In the genomic region with DNA sequence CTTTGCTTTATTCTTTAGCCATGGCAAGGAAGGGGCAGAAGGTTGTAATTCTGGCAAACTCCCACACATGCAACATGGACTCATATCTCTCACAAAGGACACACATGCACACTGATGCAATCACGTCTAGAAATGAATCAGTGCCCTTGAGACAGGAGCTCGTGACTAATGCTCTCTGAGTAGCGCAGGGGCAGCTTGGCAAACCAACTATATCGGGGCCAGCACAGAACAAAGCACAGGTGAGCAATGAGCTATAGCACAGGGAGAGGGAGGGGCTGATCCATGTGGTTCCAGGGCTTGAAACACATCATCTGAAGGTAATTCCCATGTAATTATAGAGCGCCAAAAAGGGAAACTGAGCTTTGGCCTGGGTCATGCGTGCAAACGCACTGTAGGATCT, we compare ENCODE assay signal across 9 cellular contexts.
A peak's percentile ranks its signal among the peaks of the same experiment; 100 is the strongest.
DNase-seq lines count a peak whose midpoint lies in the region; ATAC-seq and TF ChIP-seq lines count a peak whose summit lies in the region.
"Had no signal": no experiment of that assay in that cellular context is flagged by ENCODE, and none has a peak within 500 bp of the region (broad histone marks: within the 10 kb centered on the region; RNA-seq: fewer than 3 reads in every experiment).

No MANE protein-coding gene starts in this region.

- peak overlapping the region; percentile 72 for H3K27ac Mint-ChIP-seq in T-helper 2 cell treated with Interferon-gamma antibody and Interleukin-4, amounts not matched to agents 5 μg/mL and 100 μg/mL, for 36 hours
- H3K27ac Mint-ChIP-seq in progenitor cell of endocrine pancreas, result no peak overlapping the region

- peak overlapping the region; percentile 67 for H3K27ac ChIP-seq in AG04450 (ENCODE audit: low read depth, low read length)
- H3K27ac ChIP-seq: HL-60 had no signal

- no peaks in the 10 kb centered on the region for H3K27me3 ChIP-seq in AG04450 (ENCODE audit: control insufficient read depth, insufficient read depth, low read length)

- TF ChIP-seq CTCF in AG04450 (IDR thresholded peaks at IDR 0.05; ENCODE audit: low read depth, low read length) (no peak), progenitor cell of endocrine pancreas (IDR thresholded peaks at IDR 0.05; ENCODE audit: unreplicated experiment) (no peak)

- H3K4me3 Mint-ChIP-seq in T-helper 2 cell treated with Interferon-gamma antibody and Interleukin-4, amounts not matched to agents 5 μg/mL and 100 μg/mL, for 36 hours, result peak overlapping the region; percentile 41
- no peak overlapping the region for H3K4me3 Mint-ChIP-seq in progenitor cell of endocrine pancreas (ENCODE audit: low read depth)

- CTCF ChIA-PET in AG04450 (lab: Charles Lee), result no interaction called here

- POLR2A ChIA-PET in AG04450 (lab: Yijun Ruan, JAX), result interaction anchor here (1.2 kb wide), 2 partner anchors 75 to 165 kb away, joined by 4 to 5 read pairs; partner anchors contain the start of gene KLF7

- H3K27me3 Mint-ChIP-seq in T-helper 2 cell treated with Interferon-gamma antibody and Interleukin-4, amounts not matched to agents 5 μg/mL and 100 μg/mL, for 36 hours (ENCODE audit: low read depth), result no peaks in the 10 kb centered on the region
- peaks cover 41% of the 10 kb centered on the region for H3K27me3 Mint-ChIP-seq in progenitor cell of endocrine pancreas

- H3K4me3 ChIP-seq in AG04450 (ENCODE audit: low read depth, low read length), result no peak overlapping the region

- ATAC-seq in GM18907 (IDR thresholded peaks at IDR 0.05; ENCODE audit: unreplicated experiment) (peak; percentile 71), HG03066 (IDR thresholded peaks at IDR 0.05; ENCODE audit: low read depth, unreplicated experiment) (peak; percentile 43)

- no peaks in the 10 kb centered on the region for H3K36me3 Mint-ChIP-seq in T-helper 2 cell treated with Interferon-gamma antibody and Interleukin-4, amounts not matched to agents 5 μg/mL and 100 μg/mL, for 36 hours (ENCODE audit: low read depth)
- H3K36me3 Mint-ChIP-seq in progenitor cell of endocrine pancreas (ENCODE audit: insufficient read depth), result no peaks in the 10 kb centered on the region

- H3K9me3 Mint-ChIP-seq in T-helper 2 cell treated with Interferon-gamma antibody and Interleukin-4, amounts not matched to agents 5 μg/mL and 100 μg/mL, for 36 hours, result no peaks in the 10 kb centered on the region
- H3K9me3 Mint-ChIP-seq in progenitor cell of endocrine pancreas (ENCODE audit: low read depth), result no peaks in the 10 kb centered on the region

- H3K4me1 Mint-ChIP-seq in T-helper 2 cell treated with Interferon-gamma antibody and Interleukin-4, amounts not matched to agents 5 μg/mL and 100 μg/mL, for 36 hours (ENCODE audit: low read depth), result peaks cover 74% of the 10 kb centered on the region
- peaks cover 21% of the 10 kb centered on the region for H3K4me1 Mint-ChIP-seq in progenitor cell of endocrine pancreas (ENCODE audit: low read depth)

- peak; percentile 74 for DNase-seq in AG04450 (ENCODE audit: low read depth, low spot score)
- peak; percentile 87 for DNase-seq in T-helper 2 cell treated with Interferon-gamma antibody and Interleukin-4, amounts not matched to agents 5 μg/mL and 100 μg/mL, for 36 hours (ENCODE audit: low spot score)
- peak; percentile 93 for DNase-seq in fibroblast of gingiva (ENCODE audit: low read depth)
- DNase-seq in stimulated activated CD8-positive, alpha-beta memory T cell treated with anti-CD3 and anti-CD28 coated beads, Interleukin-4, amount 100 ng/mL, for 48 hours, result peak; percentile 77
- no peak for DNase-seq in progenitor cell of endocrine pancreas (ENCODE audit: low spot score, unreplicated experiment)
- no peak for DNase-seq in NCI-H1048 (lab: John Stamatoyannopoulos, UW)

- no peaks in the 10 kb centered on the region for H3K9me3 ChIP-seq in AG04450 (ENCODE audit: control insufficient read depth, insufficient read depth, low read length)

Comparison
In these comparisons a context has a peak if more than half of its experiments do, and no peak if none do; other contexts are left out.
1. DNase-seq: peak in AG04450 (single experiment), T-helper 2 cell treated with Interferon-gamma antibody and Interleukin-4, amounts not matched to agents 5 μg/mL and 100 μg/mL, for 36 hours (single experiment), fibroblast of gingiva (single experiment) and stimulated activated CD8-positive, alpha-beta memory T cell treated with anti-CD3 and anti-CD28 coated beads, Interleukin-4, amount 100 ng/mL, for 48 hours (single experiment); none in progenitor cell of endocrine pancreas (single experiment) and NCI-H1048 (single experiment).